Comparison of ENCODE assay signal across 21 cellular contexts in genomic region chr1:73564294-73564693, GRCh38.
"Had no signal": no experiment of that assay in that cellular context is flagged by ENCODE, and none has a peak within 500 bp of the region (broad histone marks: within the 10 kb centered on the region; RNA-seq: fewer than 3 reads in every experiment).

No MANE protein-coding gene starts in this region.

- H3K36me3 ChIP-seq: colonic mucosa, esophagus muscularis mucosa, gastroesophageal sphincter, left ventricle myocardium inferior, lower lobe of right lung, spleen, transverse colon had no signal

- H3K4me1 ChIP-seq: colonic mucosa, esophagus muscularis mucosa, gastroesophageal sphincter, left ventricle myocardium inferior, lower lobe of right lung, spleen, testis, transverse colon had no signal

- H3K4me3 ChIP-seq: colonic mucosa, esophagus muscularis mucosa, gastroesophageal sphincter, left ventricle myocardium inferior, lower lobe of right lung, mucosa of descending colon, spleen, testis, transverse colon had no signal

- H3K27me3 ChIP-seq: colonic mucosa, esophagus muscularis mucosa, gastroesophageal sphincter, spleen, testis, transverse colon had no signal

- ATAC-seq: gastroesophageal sphincter; left cardiac atrium; lower lobe of right lung; mucosa of descending colon; naive thymus-derived CD8-positive, alpha-beta T cell; sciatic nerve; stimulated activated memory B cell treated with anti-CD40 and anti-IgM and Interleukin-4, amounts not matched to agents 10 μg/mL and 1 μg/mL and 100 μg/mL, for 72 hours had no signal

- DNase-seq: colonic mucosa; dermis blood vessel endothelial cell; glutamatergic neuron; kidney; left cardiac atrium; left ventricle myocardium inferior; lower lobe of right lung; mucosa of descending colon; naive thymus-derived CD8-positive, alpha-beta T cell; posterior cingulate gyrus; spleen; stimulated activated CD4-positive, alpha-beta T cell treated with anti-CD3 and anti-CD28 coated beads, Interleukin-15, amount 100 ng/mL, for 24 hours; stimulated activated CD4-positive, alpha-beta T cell treated with anti-CD3 and anti-CD28 coated beads, Interleukin-1b, Interleukin-23, amount 100 ng/mL, for 48 hours; stimulated activated CD4-positive, alpha-beta T cell treated with anti-CD3 and anti-CD28 coated beads, Interleukin-4, amount 100 ng/mL, for 24 hours; testis; transverse colon had no signal

- H3K27ac ChIP-seq: colonic mucosa, epithelial cell of prostate, esophagus muscularis mucosa, gastroesophageal sphincter, left ventricle myocardium inferior, lower lobe of right lung, spleen, testis, transverse colon had no signal

- FAIRE-seq: kidney had no signal

- H3K9me3 ChIP-seq: colonic mucosa, esophagus muscularis mucosa, lower lobe of right lung, mucosa of descending colon, testis, transverse colon had no signal
